15 cellular contexts compared by ENCODE assay signal in the genomic region with DNA sequence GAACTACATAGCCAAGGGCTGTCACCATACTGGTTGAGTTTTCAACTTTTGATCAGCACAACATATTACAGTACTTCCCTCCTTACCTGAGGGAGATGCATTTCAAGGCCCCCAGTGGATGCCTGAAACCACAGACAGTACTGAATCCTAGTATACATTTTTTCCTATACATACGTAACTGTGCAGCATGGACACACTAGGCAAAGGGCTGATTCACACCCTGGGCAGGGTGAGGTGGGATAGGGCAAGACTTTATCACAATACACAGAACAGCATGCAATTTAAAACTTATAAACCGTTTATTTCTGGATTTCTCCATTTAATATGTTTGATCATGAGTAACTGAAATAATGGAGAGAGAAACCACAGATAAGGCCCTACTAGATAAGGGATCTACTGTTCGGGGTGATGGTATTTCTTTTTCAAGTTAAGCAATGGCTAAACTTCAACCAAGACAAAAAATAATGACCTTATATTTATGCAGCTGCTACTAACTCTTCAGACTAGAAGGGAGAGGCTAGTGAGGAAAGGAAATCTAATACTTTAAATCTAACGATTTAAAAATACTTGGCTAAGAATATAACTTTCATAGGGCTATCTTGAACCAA.
"Had no signal": no experiment of that assay in that cellular context is flagged by ENCODE, and none has a peak within 500 bp of the region (broad histone marks: within the 10 kb centered on the region; RNA-seq: fewer than 3 reads in every experiment).

No MANE protein-coding gene starts in this region.

- H3K27ac ChIP-seq: brain microvascular endothelial cell, psoas muscle, right lobe of liver had no signal

- H3K4me1 ChIP-seq: psoas muscle had no signal

- H3K36me3 ChIP-seq: brain microvascular endothelial cell, right lobe of liver had no signal

- DNase-seq: activated CD4-positive, alpha-beta T cell treated with anti-CD3 and anti-CD28 coated beads, Interleukin-2, amount 50 U/mL, for 1 hour; activated CD4-positive, CD25-positive, alpha-beta regulatory T cell; activated naive CD4-positive, alpha-beta T cell treated with anti-CD3 and anti-CD28 coated beads, Interleukin-2, amount 50 U/mL, for 16 hours; amygdala; brain microvascular endothelial cell; dermis blood vessel endothelial cell; endodermal cell; foreskin fibroblast; head of caudate nucleus; left cardiac atrium; psoas muscle; right lobe of liver; stimulated activated naive CD4-positive, alpha-beta T cell; substantia nigra had no signal

- H3K27me3 ChIP-seq: brain microvascular endothelial cell, right lobe of liver had no signal

- ATAC-seq: left cardiac atrium; natural killer cell treated with Interleukin-12 subunit alpha and Interleukin-12 subunit beta and Interleukin-15 and Interleukin-18, amount 100 ng/mL, for 72 hours; psoas muscle; right lobe of liver had no signal

- H3K4me3 ChIP-seq: psoas muscle, right lobe of liver had no signal

- H3K9me3 ChIP-seq: psoas muscle, right lobe of liver had no signal
